16 cellular contexts compared by ENCODE assay signal in the genomic region with DNA sequence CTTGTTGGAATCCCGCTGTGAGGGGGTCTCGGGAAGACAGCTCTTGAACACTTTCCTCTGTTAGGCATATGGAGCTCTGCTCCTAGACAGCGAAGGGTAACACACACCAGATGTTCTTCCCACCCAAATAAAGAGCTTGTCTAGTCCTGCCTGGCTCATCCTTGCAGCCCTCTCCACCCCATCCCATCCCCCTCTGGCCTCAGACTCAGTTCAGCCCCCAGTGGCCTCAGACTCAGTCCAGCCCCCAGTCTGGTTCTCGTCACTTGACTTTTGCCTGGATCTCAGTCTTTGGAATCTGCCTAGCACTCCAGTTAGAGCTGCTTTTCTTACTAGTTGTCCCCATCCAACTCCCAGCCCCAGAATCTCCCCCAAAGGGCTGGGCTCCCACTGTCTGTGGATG. TPM values are rescaled to one million over a fixed set of nuclear protein-coding genes. Genes with fewer than 3 reads are reported as not detected.
DNase-seq lines count a peak whose midpoint lies in the region; ATAC-seq and TF ChIP-seq lines count a peak whose summit lies in the region.
"Had no signal": no experiment of that assay in that cellular context is flagged by ENCODE, and none has a peak within 500 bp of the region (broad histone marks: within the 10 kb centered on the region; RNA-seq: fewer than 3 reads in every experiment).

No MANE protein-coding gene starts in this region.

- H3K4me2 ChIP-seq in SK-N-SH: no peak overlapping the region

- CTCF ChIA-PET in activated CD8-positive, alpha-beta memory T cell treated with anti-CD3 and anti-CD28 coated beads, Interleukin-2, amount 10 ng/mL, durations not matched to agents 7 days and 5 days (lab: Charles Lee): interaction anchor here (1.2 to 11.5 kb wide), 3 partner anchors 21 to 126 kb away, joined by 3 to 77 read pairs (median 4); a partner anchor contains a TSS
- CTCF ChIA-PET in SK-N-SH (lab: Yijun Ruan, JAX): interaction anchor here (0.7 to 10.6 kb wide), 5 partner anchors 10 to 261 kb away, joined by 3 to 113 read pairs (median 4); no protein-coding TSS in a partner anchor

- H3K9ac ChIP-seq in SK-N-SH: no peak overlapping the region

- no peaks in the 10 kb centered on the region for H3K9me3 ChIP-seq in SK-N-SH
- H3K9me3 ChIP-seq: Caco-2 had no signal

- peaks cover 0 to 6% of the 10 kb centered on the region in 2 experiments; a peak in 1 of 4 replicates for H3K4me1 ChIP-seq in SK-N-SH (ENCODE audit: control insufficient read depth in 1 of 2, insufficient read depth in 2 of 2, low read depth in 1 of 2, low read length in 1 of 2)
- H3K4me1 ChIP-seq: Caco-2 had no signal

- no peaks in the 10 kb centered on the region for H3K27me3 Mint-ChIP-seq in activated CD8-positive, alpha-beta memory T cell treated with anti-CD3 and anti-CD28 coated beads, Interleukin-2, amount 10 ng/mL, durations not matched to agents 7 days and 5 days

- H3K4me1 Mint-ChIP-seq in activated CD8-positive, alpha-beta memory T cell treated with anti-CD3 and anti-CD28 coated beads, Interleukin-2, amount 10 ng/mL, durations not matched to agents 7 days and 5 days: peaks cover 22% of the 10 kb centered on the region

- H4K20me1 ChIP-seq in SK-N-SH (ENCODE audit: insufficient read depth): no peaks in the 10 kb centered on the region

- H3K36me3 ChIP-seq in SK-N-SH (replicated peaks in 1 of 2; ENCODE audit: control insufficient read depth in 1 of 2, insufficient read depth in 2 of 2, low read length in 1 of 2): no peaks in the 10 kb centered on the region

- POLR2A ChIA-PET in SK-N-SH (lab: Yijun Ruan, JAX): interaction anchor here (0.5 to 1.5 kb wide), 4 partner anchors 11 to 89 kb away, joined by 3 to 6 read pairs (median 4); a partner anchor contains a TSS

- no peak for ATAC-seq in activated CD8-positive, alpha-beta memory T cell treated with anti-CD3 and anti-CD28 coated beads, Interleukin-2, amount 10 ng/mL, durations not matched to agents 7 days and 5 days
- no peak for ATAC-seq in HG03378 (IDR thresholded peaks at IDR 0.05; ENCODE audit: unreplicated experiment)
- no peak for ATAC-seq in HG02588 (IDR thresholded peaks at IDR 0.05; ENCODE audit: unreplicated experiment)
- ATAC-seq: Right ventricle myocardium inferior had no signal

- WGBS in SK-N-SH (ENCODE audit: low lambda C conversion rate): 47% methylated on average over 4 of the region's 4 CpGs

- no peak for TF ChIP-seq EP300 in SK-N-SH (IDR thresholded peaks at IDR 0.05; ENCODE audit: borderline replicate concordance in 1 of 2, low read depth in 1 of 2, low read length in 1 of 2)

- peak; percentile 45 for DNase-seq in activated CD8-positive, alpha-beta memory T cell treated with anti-CD3 and anti-CD28 coated beads for 24 hours
- DNase-seq in activated CD8-positive, alpha-beta memory T cell treated with anti-CD3 and anti-CD28 coated beads, Interleukin-2, amount 10 ng/mL, durations not matched to agents 7 days and 5 days: no peak
- DNase-seq in SK-N-SH: peak; percentile 37
- peak; percentile 26 for DNase-seq in left kidney (ENCODE audit: low read depth, low spot score)
- DNase-seq in OCI-M2 (lab: John Stamatoyannopoulos, UW; ENCODE audit: unreplicated experiment): no peak
- DNase-seq in NCI-H1417 (lab: John Stamatoyannopoulos, UW): no peak
- DNase-seq: Caco-2, Kasumi-1, NCI-H1105 treated with DMSO at 0.1 percent for 48 hours, NCI-H2029, NCI-H2227 treated with DMSO at 0.1 percent for 48 hours, NCI-H526 treated with DMSO at 0.1 percent for 48 hours had no signal

- no peak overlapping the region for H3K27ac Mint-ChIP-seq in activated CD8-positive, alpha-beta memory T cell treated with anti-CD3 and anti-CD28 coated beads, Interleukin-2, amount 10 ng/mL, durations not matched to agents 7 days and 5 days
- H3K27ac Mint-ChIP-seq: CD14-positive monocyte had no signal

- H3K27ac ChIP-seq in SK-N-SH (ENCODE audit: low read depth in 2 of 2, low read length in 1 of 2): no peak overlapping the region

- no peaks in the 10 kb centered on the region for H3F3A ChIP-seq in SK-N-SH (replicated peaks; ENCODE audit: insufficient read depth)

- no peaks in the 10 kb centered on the region for H3K9me2 ChIP-seq in SK-N-SH

- no peak for TF ChIP-seq RAD21 in SK-N-SH (IDR thresholded peaks at IDR 0.05; ENCODE audit: low read length)

- peaks cover 24% of the 10 kb centered on the region; the same call in 1 of the 2 replicates for H3K27me3 ChIP-seq in SK-N-SH (ENCODE audit: insufficient read depth)

- H3K9me3 Mint-ChIP-seq in activated CD8-positive, alpha-beta memory T cell treated with anti-CD3 and anti-CD28 coated beads, Interleukin-2, amount 10 ng/mL, durations not matched to agents 7 days and 5 days (ENCODE audit: low read depth): no peaks in the 10 kb centered on the region

- peaks cover 10% of the 10 kb centered on the region for H3K36me3 Mint-ChIP-seq in activated CD8-positive, alpha-beta memory T cell treated with anti-CD3 and anti-CD28 coated beads, Interleukin-2, amount 10 ng/mL, durations not matched to agents 7 days and 5 days
- H3K36me3 Mint-ChIP-seq: CD14-positive monocyte had no signal

- no peaks in the 10 kb centered on the region for H3K79me2 ChIP-seq in SK-N-SH (ENCODE audit: insufficient read depth)

- no peak overlapping the region for H2AFZ ChIP-seq in SK-N-SH (ENCODE audit: low read depth)

- no peak for TF ChIP-seq CTCF in SK-N-SH (IDR thresholded peaks at IDR 0.05)

- H3K4me3 ChIP-seq in SK-N-SH (ENCODE audit: low read depth in 2 of 2, low read length in 1 of 2): no peak overlapping the region

- no peak overlapping the region for H3K4me3 Mint-ChIP-seq in activated CD8-positive, alpha-beta memory T cell treated with anti-CD3 and anti-CD28 coated beads, Interleukin-2, amount 10 ng/mL, durations not matched to agents 7 days and 5 days
- H3K4me3 Mint-ChIP-seq: CD14-positive monocyte had no signal

TF ChIP-seq in SK-N-SH, 30 proteins besides CTCF, POLR2A, EP300 and RAD21:
- TF ChIP-seq ELF1 (IDR thresholded peaks at IDR 0.05) (no peak), NFIC (IDR thresholded peaks at IDR 0.05; ENCODE audit: borderline replicate concordance) (no peak), MEF2A (IDR thresholded peaks at IDR 0.05; ENCODE audit: borderline replicate concordance, low read depth) (no peak), JUND (IDR thresholded peaks at IDR 0.05) (no peak), GABPA (IDR thresholded peaks at IDR 0.05; ENCODE audit: low read depth) (no peak), SIN3A (IDR thresholded peaks at IDR 0.05; ENCODE audit: borderline replicate concordance, low read depth, low read length) (no peak)
- TF ChIP-seq, protein P1, sequence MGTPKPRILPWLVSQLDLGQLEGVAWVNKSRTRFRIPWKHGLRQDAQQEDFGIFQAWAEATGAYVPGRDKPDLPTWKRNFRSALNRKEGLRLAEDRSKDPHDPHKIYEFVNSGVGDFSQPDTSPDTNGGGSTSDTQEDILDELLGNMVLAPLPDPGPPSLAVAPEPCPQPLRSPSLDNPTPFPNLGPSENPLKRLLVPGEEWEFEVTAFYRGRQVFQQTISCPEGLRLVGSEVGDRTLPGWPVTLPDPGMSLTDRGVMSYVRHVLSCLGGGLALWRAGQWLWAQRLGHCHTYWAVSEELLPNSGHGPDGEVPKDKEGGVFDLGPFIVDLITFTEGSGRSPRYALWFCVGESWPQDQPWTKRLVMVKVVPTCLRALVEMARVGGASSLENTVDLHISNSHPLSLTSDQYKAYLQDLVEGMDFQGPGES (IDR thresholded peaks at IDR 0.05; ENCODE audit: low read depth, low read length): no peak

RNA-seq across cellular contexts. Expression of a gene that starts 14.9 kb away (rescaled TPM):
- 10 to 100 TPM; 38.8 to 41.1 TPM for total RNA-seq in activated CD8-positive, alpha-beta memory T cell treated with anti-CD3 and anti-CD28 coated beads, Interleukin-2, amount 10 ng/mL, durations not matched to agents 7 days and 5 days
- polyA plus RNA-seq in SK-N-SH (2012; rRNA removed): 1.2 and 2.0 TPM in 2 replicates
- 1.3 and 2.5 TPM in 2 replicates for polyA plus RNA-seq in SK-N-SH (2012; cell fraction: cytosol; rRNA removed)
- polyA plus RNA-seq in SK-N-SH (2012; cell fraction: nucleus; rRNA removed): 0.21 and 0.39 TPM in 2 replicates
- total RNA-seq: Caco-2 had no signal

RNA-seq across cellular contexts. Expression of a gene that starts 21.0 kb away (rescaled TPM):
- total RNA-seq in activated CD8-positive, alpha-beta memory T cell treated with anti-CD3 and anti-CD28 coated beads, Interleukin-2, amount 10 ng/mL, durations not matched to agents 7 days and 5 days: 10 to 100 TPM; 47.3 to 59.6 TPM
- 49.8 and 61.4 TPM in 2 replicates for polyA plus RNA-seq in SK-N-SH (2012; rRNA removed)
- polyA plus RNA-seq in SK-N-SH (2012; cell fraction: cytosol; rRNA removed): 53.5 and 61.9 TPM in 2 replicates
- polyA plus RNA-seq in SK-N-SH (2012; cell fraction: nucleus; rRNA removed): 31.3 and 34.0 TPM in 2 replicates

Comparison
In these comparisons a context has a peak if more than half of its experiments do, and no peak if none do; other contexts are left out.
1. DNase-seq: peak in activated CD8-positive, alpha-beta memory T cell treated with anti-CD3 and anti-CD28 coated beads for 24 hours (single experiment), SK-N-SH (single experiment) and left kidney (single experiment); none in activated CD8-positive, alpha-beta memory T cell treated with anti-CD3 and anti-CD28 coated beads, Interleukin-2, amount 10 ng/mL, durations not matched to agents 7 days and 5 days (single experiment), OCI-M2 (single experiment) and NCI-H1417 (0 of 3).